ENCODE assay signal across 11 cellular contexts in genomic region chr1:169491845-169492281, GRCh38. TPM values are rescaled to one million over a fixed set of nuclear protein-coding genes. Genes with fewer than 3 reads are reported as not detected.
DNase-seq lines count a peak whose midpoint lies in the region; ATAC-seq, FAIRE-seq and TF ChIP-seq lines count a peak whose summit lies in the region.
"Had no signal": no experiment of that assay in that cellular context is flagged by ENCODE, and none has a peak within 500 bp of the region (broad histone marks: within the 10 kb centered on the region; RNA-seq: fewer than 3 reads in every experiment).

No MANE protein-coding gene starts in this region.

- TF ChIP-seq RAD21 in GM12878 (IDR thresholded peaks at IDR 0.05; ENCODE audit: insufficient read depth, low read depth, low read length): no peak

- CTCF ChIA-PET in GM12878 (lab: Yijun Ruan, JAX): interaction anchor here (0.5 to 0.9 kb wide), 2 partner anchors 14 to 18 kb away, joined by 3 read pairs; no protein-coding TSS in a partner anchor

- peak; percentile 71 for FAIRE-seq in GM12878 (lab: Jason Lieb, UNC)
- FAIRE-seq: GM12892 had no signal

- H4K20me1 ChIP-seq in GM12878 (ENCODE audit: control insufficient read depth, insufficient read depth): no peaks in the 10 kb centered on the region
- H4K20me1 ChIP-seq: BLaER1 treated with 17β-estradiol and CSF1 and Interleukin-3, amounts not matched to agents 10 nM and 100 nM had no signal

- in situ Hi-C loops in GM12878 (cut with MboI): no loop called here

- H3K9ac ChIP-seq in GM12878 (ENCODE audit: control insufficient read depth, insufficient read depth, low read length): no peak overlapping the region
- H3K9ac ChIP-seq: BLaER1 treated with 17β-estradiol and CSF1 and Interleukin-3, amounts not matched to agents 10 nM and 100 nM had no signal

- H3K36me3 Mint-ChIP-seq in mesothelial cell of epicardium: no peaks in the 10 kb centered on the region

- no peak overlapping the region for H3K27ac ChIP-seq in GM12878 (ENCODE audit: control insufficient read depth, insufficient read depth)
- H3K27ac ChIP-seq in upper lobe of right lung: no peak overlapping the region
- no peak overlapping the region for H3K27ac ChIP-seq in thyroid gland
- H3K27ac ChIP-seq: BLaER1 treated with 17β-estradiol and CSF1 and Interleukin-3, amounts not matched to agents 10 nM and 100 nM; thoracic aorta had no signal

- H2AFZ ChIP-seq in GM12878 (ENCODE audit: control insufficient read depth, low read depth, low read length): no peak overlapping the region; the same call in 1 of the 2 replicates

- TF ChIP-seq POLR2A in GM12878 (IDR thresholded peaks at IDR 0.05; ENCODE audit: low read depth, low read length) (no peak), thyroid gland (IDR thresholded peaks at IDR 0.05) (no peak)

- RAD21 ChIA-PET in GM12878 (lab: Charles Lee; ENCODE audit: unreplicated experiment): interaction anchor here (0.7 kb wide), 1 partner anchor 9 kb away, joined by 3 read pairs; no protein-coding TSS in a partner anchor

- SMC1A ChIA-PET in GM12878 (lab: Charles Lee; ENCODE audit: uncharacterized antibody, unreplicated experiment): interaction anchor here (1.1 to 1.4 kb wide), 2 partner anchors 12 to 121 kb away, joined by 3 to 4 read pairs; no protein-coding TSS in a partner anchor

- ATAC-seq in HG03108 (IDR thresholded peaks at IDR 0.05; ENCODE audit: unreplicated experiment): peak; percentile 40
- peak; percentile 82 for ATAC-seq in GM12878
- ATAC-seq in upper lobe of right lung: peak; percentile 24

- no peaks in the 10 kb centered on the region for H3K36me3 ChIP-seq in GM12878 (ENCODE audit: control insufficient read depth in 2 of 2, insufficient read depth in 2 of 2, low read length in 1 of 2)
- no peaks in the 10 kb centered on the region for H3K36me3 ChIP-seq in upper lobe of right lung
- no peaks in the 10 kb centered on the region for H3K36me3 ChIP-seq in thyroid gland
- H3K36me3 ChIP-seq: BLaER1 treated with 17β-estradiol and CSF1 and Interleukin-3, amounts not matched to agents 10 nM and 100 nM; thoracic aorta had no signal

- H3K9me3 Mint-ChIP-seq in mesothelial cell of epicardium: no peaks in the 10 kb centered on the region

- no peak for TF ChIP-seq CTCF in GM12878 (IDR thresholded peaks at IDR 0.05 in 2 of 3, conservative IDR thresholded peaks at IDR 0.05 in 1 of 3; ENCODE audit: control insufficient read depth in 2 of 3, extremely low read depth in 1 of 3, insufficient read depth in 1 of 3, low read depth in 3 of 3, low read length in 3 of 3)
- no peak for TF ChIP-seq CTCF in upper lobe of right lung (IDR thresholded peaks at IDR 0.05)
- no peak for TF ChIP-seq CTCF in thyroid gland (IDR thresholded peaks at IDR 0.05)
- no peak for TF ChIP-seq CTCF in mesothelial cell of epicardium (IDR thresholded peaks at IDR 0.05; ENCODE audit: unreplicated experiment)

- H3K27me3 Mint-ChIP-seq in mesothelial cell of epicardium (ENCODE audit: low read depth): no peaks in the 10 kb centered on the region

- peak overlapping the region; percentile 0; the same call in 1 of the 2 replicates for H3K4me2 ChIP-seq in GM12878 (ENCODE audit: control insufficient read depth, insufficient read depth)
- H3K4me2 ChIP-seq: BLaER1 treated with 17β-estradiol and CSF1 and Interleukin-3, amounts not matched to agents 10 nM and 100 nM had no signal

- H3K4me1 Mint-ChIP-seq in mesothelial cell of epicardium: peaks cover 17% of the 10 kb centered on the region

- TF ChIP-seq EP300 in GM12878 (IDR thresholded peaks at IDR 0.05; ENCODE audit: borderline replicate concordance in 1 of 2, control insufficient read depth in 1 of 2, low read depth in 2 of 2, low read length in 2 of 2): no peak; a peak in 1 of 4 replicates

- no peaks in the 10 kb centered on the region for H3K9me3 ChIP-seq in GM12878 (replicated peaks; ENCODE audit: control insufficient read depth, insufficient read depth, low read length)
- H3K9me3 ChIP-seq in upper lobe of right lung: no peaks in the 10 kb centered on the region
- H3K9me3 ChIP-seq in thyroid gland: no peaks in the 10 kb centered on the region
- H3K9me3 ChIP-seq: BLaER1 treated with 17β-estradiol and CSF1 and Interleukin-3, amounts not matched to agents 10 nM and 100 nM; thoracic aorta had no signal

- no peak overlapping the region for H3K27ac Mint-ChIP-seq in mesothelial cell of epicardium

- intact Hi-C loops in GM12878 (cut with micrococcal nuclease; ENCODE audit: unreplicated experiment): no loop called here
- intact Hi-C loops in upper lobe of right lung (cut with DNase I): no loop called here
- intact Hi-C loops in thyroid gland (cut with DNase I): no loop called here

- 1% methylated on average over 3 of the region's 3 CpGs for WGBS in GM12878 (ENCODE audit: insufficient coverage, insufficient replicate concordance, low lambda C conversion rate, missing lambda C conversion rate)
- 84 to 92% methylated on average over 3 of the region's 3 CpGs for WGBS in thyroid gland, 2 donors

- POLR2A ChIA-PET in GM12878 (lab: Charles Lee): no interaction called here

- no peaks in the 10 kb centered on the region for H3K79me2 ChIP-seq in GM12878 (ENCODE audit: control insufficient read depth, insufficient read depth, low read length)

- no TSS peak for BruUV-seq in GM12878 (replicated peaks; lab: Mats Ljungman, UMichigan)

- H3K4me3 Mint-ChIP-seq in mesothelial cell of epicardium: no peak overlapping the region

- peak; percentile 31 for DNase-seq in stimulated activated naive CD4-positive, alpha-beta T cell treated with Interleukin-2 at 50 U/mL for 16 hours (lab: John Stamatoyannopoulos, UW)
- no peak for DNase-seq in stimulated activated naive CD4-positive, alpha-beta T cell (lab: John Stamatoyannopoulos, UW)
- DNase-seq in GM12878 (ENCODE audit: low read depth, low spot score) (no peak), upper lobe of right lung (no peak), hepatic stellate cell (ENCODE audit: low spot score) (no peak), thyroid gland (no peak), mesothelial cell of epicardium (ENCODE audit: low spot score in 2 of 2, unreplicated experiment in 2 of 2) (no peak)

- H3K4me3 ChIP-seq in GM12878: no peak overlapping the region
- no peak overlapping the region for H3K4me3 ChIP-seq in upper lobe of right lung
- no peak overlapping the region for H3K4me3 ChIP-seq in thyroid gland (replicated peaks in 1 of 3)
- H3K4me3 ChIP-seq: BLaER1 treated with 17β-estradiol and CSF1 and Interleukin-3, amounts not matched to agents 10 nM and 100 nM; thoracic aorta had no signal

- peaks cover 8% of the 10 kb centered on the region; the same call in 1 of the 2 replicates for H3K4me1 ChIP-seq in GM12878 (ENCODE audit: control insufficient read depth, insufficient read depth, low read length)
- peaks cover 3% of the 10 kb centered on the region for H3K4me1 ChIP-seq in upper lobe of right lung
- H3K4me1 ChIP-seq in thyroid gland: peaks cover 0 to 8% of the 10 kb centered on the region in 2 donors

- H3K27me3 ChIP-seq in GM12878 (replicated peaks in 1 of 2; ENCODE audit: control insufficient read depth in 2 of 2, insufficient read depth in 2 of 2, low read length in 1 of 2): no peaks in the 10 kb centered on the region
- H3K27me3 ChIP-seq in upper lobe of right lung: no peaks in the 10 kb centered on the region
- no peaks in the 10 kb centered on the region for H3K27me3 ChIP-seq in thyroid gland
- H3K27me3 ChIP-seq: BLaER1 treated with 17β-estradiol and CSF1 and Interleukin-3, amounts not matched to agents 10 nM and 100 nM had no signal

TF ChIP-seq in GM12878, 131 proteins besides CTCF, POLR2A, EP300 and RAD21 (continues in another document):
- no peak for TF ChIP-seq IKZF2 (IDR thresholded peaks at IDR 0.05)
- no peak for TF ChIP-seq CHD4 (IDR thresholded peaks at IDR 0.05)
- no peak for TF ChIP-seq MLLT1 (IDR thresholded peaks at IDR 0.05)

RNA-seq across cellular contexts. Expression of gene SLC19A2, which starts 6.1 kb away (rescaled TPM):
- 16.0 and 16.6 TPM in 2 replicates for total RNA-seq in GM12878 (2013; cell fraction: nucleolus; rRNA removed)
- 3.7 and 3.8 TPM in 2 replicates for total RNA-seq in GM12878 (2014; rRNA removed)
- total RNA-seq in GM12878 (2014; rRNA removed; fragmentation: Illumina TruSeq; extraction: Trizol): 2.9 and 3.5 TPM in 2 replicates
- 2.2 and 2.3 TPM in 2 replicates for total RNA-seq in GM12878 (2021)
- 0.88 TPM for polyA plus RNA-seq in GM12878 (2011; ENCODE audit: low read depth)
- 7.8 and 9.3 TPM in 2 replicates for polyA plus RNA-seq in GM12878 (2011; rRNA removed)
- 4.1 and 4.6 TPM in 2 replicates for polyA plus RNA-seq in GM12878 (2011; cell fraction: cytosol; rRNA removed)
- 5.6 and 5.7 TPM in 2 replicates for polyA plus RNA-seq in GM12878 (2011; cell fraction: nucleus; rRNA removed)
- polyA plus RNA-seq in GM12878 (2012): 1.6 and 2.3 TPM in 2 replicates
- polyA plus RNA-seq in GM12878 (2014; fragmentation: Illumina TruSeq; extraction: Trizol): 3.1 and 3.7 TPM in 2 replicates
- polyA plus RNA-seq in GM12878 (2014; fragmentation: Nextera tagmentation; extraction: Ambion mirVana): 1 to 10 TPM; 1.2 to 1.3 TPM
- 2.2 and 2.7 TPM in 2 replicates for polyA plus RNA-seq in GM12878 (2014; rRNA removed)
- 1 to 10 TPM; 1.8 to 1.9 TPM for polyA plus RNA-seq in GM12878 (2016; fragmentation: Nextera tagmentation; extraction: Ambion mirVana)
- 9.3 and 9.9 TPM in 2 replicates for polyA minus RNA-seq in GM12878 (2011; rRNA and poly(A)+ RNA removed)
- 2.9 and 3.3 TPM in 2 replicates for polyA minus RNA-seq in GM12878 (2011; cell fraction: cytosol; rRNA and poly(A)+ RNA removed)
- 4.6 and 7.3 TPM in 2 replicates for polyA minus RNA-seq in GM12878 (2011; cell fraction: nucleus; rRNA and poly(A)+ RNA removed)
- total RNA-seq in upper lobe of right lung: 12.8 TPM
- total RNA-seq in thyroid gland: 10 to 100 TPM; 19.0 to 41.0 (median 27.8) TPM
- 16.1 to 18.2 TPM (median 17.8 TPM) in 3 replicates for total RNA-seq in mesothelial cell of epicardium

Comparison
In these comparisons a context has a peak if more than half of its experiments do, and no peak if none do; other contexts are left out.
1. ATAC-seq: peak in every context shown above with its lines; median percentile 82 in GM12878; 40 in HG03108; 24 in upper lobe of right lung.